In the genomic region with DNA sequence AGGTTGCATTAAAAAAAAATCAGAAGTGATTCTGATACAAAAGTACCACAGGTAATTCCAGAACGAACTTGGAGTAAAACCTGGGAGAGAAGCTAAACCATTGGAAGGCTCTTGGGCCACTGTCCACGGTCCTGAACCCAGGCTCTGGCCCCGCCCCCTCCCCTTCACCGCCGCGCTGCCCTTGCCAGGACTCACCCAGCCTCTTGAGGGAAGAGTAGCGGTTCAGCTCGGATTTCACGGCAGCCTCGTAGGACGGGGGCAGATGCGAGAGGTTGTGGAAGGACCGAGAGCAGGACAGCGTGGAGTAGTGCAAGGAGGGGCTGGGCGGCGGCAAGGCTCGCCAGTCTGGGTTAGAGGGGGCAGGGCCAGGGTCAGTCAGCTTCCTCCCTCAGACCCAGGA, we compare ENCODE assay signal across 1 cellular context.
A peak's percentile ranks its signal among the peaks of the same experiment; 100 is the strongest.
TF ChIP-seq lines count a peak whose summit lies in the region.

No MANE protein-coding gene starts in this region.

TF ChIP-seq in HepG2, 621 proteins besides CTCF, POLR2A, EP300 and RAD21 (continued from another document and continues in another):
- TF ChIP-seq KLF13 (CRISPR knock-in tag; IDR thresholded peaks at IDR 0.05) (no peak), MTA1 (CRISPR knock-in tag; IDR thresholded peaks at IDR 0.05; ENCODE audit: borderline replicate concordance) (no peak), ZSCAN22 (CRISPR knock-in tag; IDR thresholded peaks at IDR 0.05) (0 out of 2 replicates have a peak, but pooled peaks have one; percentile 32), KDM5B (CRISPR knock-in tag; IDR thresholded peaks at IDR 0.05; ENCODE audit: borderline replicate concordance) (peak; percentile 31; the same call in 1 of the 2 replicates), ZNF660 (CRISPR knock-in tag; IDR thresholded peaks at IDR 0.05; ENCODE audit: borderline replicate concordance, low read depth) (no peak), CBX5 (CRISPR knock-in tag; IDR thresholded peaks at IDR 0.05; ENCODE audit: borderline replicate concordance) (no peak), MIXL1 (CRISPR knock-in tag; IDR thresholded peaks at IDR 0.05) (peak; percentile 50; the same call in 1 of the 2 replicates), ZNF550 (CRISPR knock-in tag; IDR thresholded peaks at IDR 0.05; ENCODE audit: borderline replicate concordance) (no peak), ZNF263 (CRISPR knock-in tag; IDR thresholded peaks at IDR 0.05) (no peak), ZNF879 (CRISPR knock-in tag; IDR thresholded peaks at IDR 0.05) (no peak), MED13 (CRISPR knock-in tag; IDR thresholded peaks at IDR 0.05) (no peak), PAF1 (CRISPR knock-in tag; IDR thresholded peaks at IDR 0.05) (no peak), NFIB (CRISPR knock-in tag; IDR thresholded peaks at IDR 0.05; ENCODE audit: borderline replicate concordance) (no peak), DNMT1 (CRISPR knock-in tag; IDR thresholded peaks at IDR 0.05) (no peak), ZNF768 (CRISPR knock-in tag; IDR thresholded peaks at IDR 0.05) (peak; percentile 20; the same call in 1 of the 2 replicates), CAMTA2 (CRISPR knock-in tag; IDR thresholded peaks at IDR 0.05; ENCODE audit: borderline replicate concordance) (no peak), RFXANK (CRISPR knock-in tag; IDR thresholded peaks at IDR 0.05) (no peak), NR2F2 (IDR thresholded peaks at IDR 0.05; ENCODE audit: borderline replicate concordance, low read depth) (no peak), GZF1 (CRISPR knock-in tag; IDR thresholded peaks at IDR 0.05) (0 out of 2 replicates have a peak, but pooled peaks have one; percentile 56), GFI1 (CRISPR knock-in tag; IDR thresholded peaks at IDR 0.05; ENCODE audit: borderline replicate concordance) (0 out of 2 replicates have a peak, but pooled peaks have one; percentile 21), NFIC (IDR thresholded peaks at IDR 0.05; ENCODE audit: low read length) (no peak), FOXP1 (IDR thresholded peaks at IDR 0.05) (no peak), FOXP1 (CRISPR knock-in tag; IDR thresholded peaks at IDR 0.05) (no peak), KAT2B (IDR thresholded peaks at IDR 0.05; ENCODE audit: borderline replicate concordance, low read depth, low read length) (no peak), ZNF30 (CRISPR knock-in tag; IDR thresholded peaks at IDR 0.05) (no peak), ZFAT (CRISPR knock-in tag; conservative IDR thresholded peaks at IDR 0.05) (no peak), TBL1XR1 (IDR thresholded peaks at IDR 0.05; ENCODE audit: borderline replicate concordance, low read length, partially characterized antibody) (no peak), U2AF1 (optimal IDR thresholded peaks at IDR 0.05; ENCODE audit: low read depth, low read length) (no peak), MXD4 (CRISPR knock-in tag; IDR thresholded peaks at IDR 0.05) (peak; percentile 55; the same call in 1 of the 2 replicates), ZNF234 (CRISPR knock-in tag; conservative IDR thresholded peaks at IDR 0.05) (no peak), ZNF17 (CRISPR knock-in tag; IDR thresholded peaks at IDR 0.05) (no peak), NFE2 (CRISPR knock-in tag; IDR thresholded peaks at IDR 0.05) (no peak), TSC22D2 (CRISPR knock-in tag; IDR thresholded peaks at IDR 0.05; ENCODE audit: borderline replicate concordance) (peak; percentile 88; the same call in 1 of the 2 replicates), ZNF674 (CRISPR knock-in tag; IDR thresholded peaks at IDR 0.05; ENCODE audit: low read depth) (no peak), KDM3A (CRISPR knock-in tag; IDR thresholded peaks at IDR 0.05; ENCODE audit: low read depth) (no peak), SP2 (CRISPR knock-in tag; IDR thresholded peaks at IDR 0.05) (no peak), RXRB (CRISPR knock-in tag; IDR thresholded peaks at IDR 0.05; ENCODE audit: borderline replicate concordance) (peak; percentile 66), MEIS1 (CRISPR knock-in tag; IDR thresholded peaks at IDR 0.05; ENCODE audit: borderline replicate concordance) (no peak), CC2D1A (CRISPR knock-in tag; IDR thresholded peaks at IDR 0.05) (no peak), IRF2 (CRISPR knock-in tag; IDR thresholded peaks at IDR 0.05) (peak; percentile 64; the same call in 1 of the 2 replicates), TCF7 (IDR thresholded peaks at IDR 0.05; ENCODE audit: low read depth) (no peak), HHEX (CRISPR knock-in tag; IDR thresholded peaks at IDR 0.05) (no peak), PRMT3 (CRISPR knock-in tag; IDR thresholded peaks at IDR 0.05; ENCODE audit: borderline replicate concordance, low read depth) (peak; percentile 67; the same call in 1 of the 2 replicates), SPEN (CRISPR knock-in tag; IDR thresholded peaks at IDR 0.05; ENCODE audit: low read depth) (0 out of 2 replicates have a peak, but pooled peaks have one; percentile 25), KLF16 (CRISPR knock-in tag; IDR thresholded peaks at IDR 0.05) (peak in 1 of 2 experiments; percentile 89; a peak in 2 of 4 replicates), DNMT3B (CRISPR knock-in tag; conservative IDR thresholded peaks at IDR 0.05) (peak; percentile 77; the same call in 1 of the 2 replicates), ZBTB1 (CRISPR knock-in tag; IDR thresholded peaks at IDR 0.05; ENCODE audit: borderline replicate concordance) (no peak; the same call in 1 of the 2 replicates), TAF15 (IDR thresholded peaks at IDR 0.05; ENCODE audit: low read depth, low read length, poor library complexity, severe bottlenecking) (no peak)
- TF ChIP-seq, protein P1, sequence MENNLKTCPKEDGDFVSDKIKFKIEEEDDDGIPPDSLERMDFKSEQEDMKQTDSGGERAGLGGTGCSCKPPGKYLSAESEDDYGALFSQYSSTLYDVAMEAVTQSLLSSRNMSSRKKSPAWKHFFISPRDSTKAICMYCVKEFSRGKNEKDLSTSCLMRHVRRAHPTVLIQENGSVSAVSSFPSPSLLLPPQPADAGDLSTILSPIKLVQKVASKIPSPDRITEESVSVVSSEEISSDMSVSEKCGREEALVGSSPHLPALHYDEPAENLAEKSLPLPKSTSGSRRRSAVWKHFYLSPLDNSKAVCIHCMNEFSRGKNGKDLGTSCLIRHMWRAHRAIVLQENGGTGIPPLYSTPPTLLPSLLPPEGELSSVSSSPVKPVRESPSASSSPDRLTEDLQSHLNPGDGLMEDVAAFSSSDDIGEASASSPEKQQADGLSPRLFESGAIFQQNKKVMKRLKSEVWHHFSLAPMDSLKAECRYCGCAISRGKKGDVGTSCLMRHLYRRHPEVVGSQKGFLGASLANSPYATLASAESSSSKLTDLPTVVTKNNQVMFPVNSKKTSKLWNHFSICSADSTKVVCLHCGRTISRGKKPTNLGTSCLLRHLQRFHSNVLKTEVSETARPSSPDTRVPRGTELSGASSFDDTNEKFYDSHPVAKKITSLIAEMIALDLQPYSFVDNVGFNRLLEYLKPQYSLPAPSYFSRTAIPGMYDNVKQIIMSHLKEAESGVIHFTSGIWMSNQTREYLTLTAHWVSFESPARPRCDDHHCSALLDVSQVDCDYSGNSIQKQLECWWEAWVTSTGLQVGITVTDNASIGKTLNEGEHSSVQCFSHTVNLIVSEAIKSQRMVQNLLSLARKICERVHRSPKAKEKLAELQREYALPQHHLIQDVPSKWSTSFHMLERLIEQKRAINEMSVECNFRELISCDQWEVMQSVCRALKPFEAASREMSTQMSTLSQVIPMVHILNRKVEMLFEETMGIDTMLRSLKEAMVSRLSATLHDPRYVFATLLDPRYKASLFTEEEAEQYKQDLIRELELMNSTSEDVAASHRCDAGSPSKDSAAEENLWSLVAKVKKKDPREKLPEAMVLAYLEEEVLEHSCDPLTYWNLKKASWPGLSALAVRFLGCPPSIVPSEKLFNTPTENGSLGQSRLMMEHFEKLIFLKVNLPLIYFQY (CRISPR knock-in tag; IDR thresholded peaks at IDR 0.05; ENCODE audit: borderline replicate concordance) = 0 out of 2 replicates have a peak, but pooled peaks have one; percentile 45
- TF ChIP-seq, protein P2, sequence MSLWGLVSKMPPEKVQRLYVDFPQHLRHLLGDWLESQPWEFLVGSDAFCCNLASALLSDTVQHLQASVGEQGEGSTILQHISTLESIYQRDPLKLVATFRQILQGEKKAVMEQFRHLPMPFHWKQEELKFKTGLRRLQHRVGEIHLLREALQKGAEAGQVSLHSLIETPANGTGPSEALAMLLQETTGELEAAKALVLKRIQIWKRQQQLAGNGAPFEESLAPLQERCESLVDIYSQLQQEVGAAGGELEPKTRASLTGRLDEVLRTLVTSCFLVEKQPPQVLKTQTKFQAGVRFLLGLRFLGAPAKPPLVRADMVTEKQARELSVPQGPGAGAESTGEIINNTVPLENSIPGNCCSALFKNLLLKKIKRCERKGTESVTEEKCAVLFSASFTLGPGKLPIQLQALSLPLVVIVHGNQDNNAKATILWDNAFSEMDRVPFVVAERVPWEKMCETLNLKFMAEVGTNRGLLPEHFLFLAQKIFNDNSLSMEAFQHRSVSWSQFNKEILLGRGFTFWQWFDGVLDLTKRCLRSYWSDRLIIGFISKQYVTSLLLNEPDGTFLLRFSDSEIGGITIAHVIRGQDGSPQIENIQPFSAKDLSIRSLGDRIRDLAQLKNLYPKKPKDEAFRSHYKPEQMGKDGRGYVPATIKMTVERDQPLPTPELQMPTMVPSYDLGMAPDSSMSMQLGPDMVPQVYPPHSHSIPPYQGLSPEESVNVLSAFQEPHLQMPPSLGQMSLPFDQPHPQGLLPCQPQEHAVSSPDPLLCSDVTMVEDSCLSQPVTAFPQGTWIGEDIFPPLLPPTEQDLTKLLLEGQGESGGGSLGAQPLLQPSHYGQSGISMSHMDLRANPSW (CRISPR knock-in tag; IDR thresholded peaks at IDR 0.05; ENCODE audit: borderline replicate concordance) = no peak
- TF ChIP-seq, protein P3, sequence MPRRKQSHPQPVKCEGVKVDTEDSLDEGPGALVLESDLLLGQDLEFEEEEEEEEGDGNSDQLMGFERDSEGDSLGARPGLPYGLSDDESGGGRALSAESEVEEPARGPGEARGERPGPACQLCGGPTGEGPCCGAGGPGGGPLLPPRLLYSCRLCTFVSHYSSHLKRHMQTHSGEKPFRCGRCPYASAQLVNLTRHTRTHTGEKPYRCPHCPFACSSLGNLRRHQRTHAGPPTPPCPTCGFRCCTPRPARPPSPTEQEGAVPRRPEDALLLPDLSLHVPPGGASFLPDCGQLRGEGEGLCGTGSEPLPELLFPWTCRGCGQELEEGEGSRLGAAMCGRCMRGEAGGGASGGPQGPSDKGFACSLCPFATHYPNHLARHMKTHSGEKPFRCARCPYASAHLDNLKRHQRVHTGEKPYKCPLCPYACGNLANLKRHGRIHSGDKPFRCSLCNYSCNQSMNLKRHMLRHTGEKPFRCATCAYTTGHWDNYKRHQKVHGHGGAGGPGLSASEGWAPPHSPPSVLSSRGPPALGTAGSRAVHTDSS (CRISPR knock-in tag; conservative IDR thresholded peaks at IDR 0.05) = no peak
- TF ChIP-seq, protein P4, sequence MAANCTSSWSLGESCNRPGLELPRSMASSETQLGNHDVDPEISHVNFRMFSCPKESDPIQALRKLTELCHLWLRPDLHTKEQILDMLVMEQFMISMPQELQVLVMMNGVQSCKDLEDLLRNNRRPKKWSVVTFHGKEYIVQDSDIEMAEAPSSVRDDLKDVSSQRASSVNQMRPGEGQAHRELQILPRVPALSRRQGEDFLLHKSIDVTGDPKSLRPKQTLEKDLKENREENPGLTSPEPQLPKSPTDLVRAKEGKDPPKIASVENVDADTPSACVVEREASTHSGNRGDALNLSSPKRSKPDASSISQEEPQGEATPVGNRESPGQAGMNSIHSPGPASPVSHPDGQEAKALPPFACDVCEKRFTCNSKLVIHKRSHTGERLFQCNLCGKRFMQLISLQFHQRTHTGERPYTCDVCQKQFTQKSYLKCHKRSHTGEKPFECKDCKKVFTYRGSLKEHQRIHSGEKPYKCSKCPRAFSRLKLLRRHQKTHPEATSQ (CRISPR knock-in tag; IDR thresholded peaks at IDR 0.05; ENCODE audit: borderline replicate concordance) = no peak
- TF ChIP-seq, protein P5, sequence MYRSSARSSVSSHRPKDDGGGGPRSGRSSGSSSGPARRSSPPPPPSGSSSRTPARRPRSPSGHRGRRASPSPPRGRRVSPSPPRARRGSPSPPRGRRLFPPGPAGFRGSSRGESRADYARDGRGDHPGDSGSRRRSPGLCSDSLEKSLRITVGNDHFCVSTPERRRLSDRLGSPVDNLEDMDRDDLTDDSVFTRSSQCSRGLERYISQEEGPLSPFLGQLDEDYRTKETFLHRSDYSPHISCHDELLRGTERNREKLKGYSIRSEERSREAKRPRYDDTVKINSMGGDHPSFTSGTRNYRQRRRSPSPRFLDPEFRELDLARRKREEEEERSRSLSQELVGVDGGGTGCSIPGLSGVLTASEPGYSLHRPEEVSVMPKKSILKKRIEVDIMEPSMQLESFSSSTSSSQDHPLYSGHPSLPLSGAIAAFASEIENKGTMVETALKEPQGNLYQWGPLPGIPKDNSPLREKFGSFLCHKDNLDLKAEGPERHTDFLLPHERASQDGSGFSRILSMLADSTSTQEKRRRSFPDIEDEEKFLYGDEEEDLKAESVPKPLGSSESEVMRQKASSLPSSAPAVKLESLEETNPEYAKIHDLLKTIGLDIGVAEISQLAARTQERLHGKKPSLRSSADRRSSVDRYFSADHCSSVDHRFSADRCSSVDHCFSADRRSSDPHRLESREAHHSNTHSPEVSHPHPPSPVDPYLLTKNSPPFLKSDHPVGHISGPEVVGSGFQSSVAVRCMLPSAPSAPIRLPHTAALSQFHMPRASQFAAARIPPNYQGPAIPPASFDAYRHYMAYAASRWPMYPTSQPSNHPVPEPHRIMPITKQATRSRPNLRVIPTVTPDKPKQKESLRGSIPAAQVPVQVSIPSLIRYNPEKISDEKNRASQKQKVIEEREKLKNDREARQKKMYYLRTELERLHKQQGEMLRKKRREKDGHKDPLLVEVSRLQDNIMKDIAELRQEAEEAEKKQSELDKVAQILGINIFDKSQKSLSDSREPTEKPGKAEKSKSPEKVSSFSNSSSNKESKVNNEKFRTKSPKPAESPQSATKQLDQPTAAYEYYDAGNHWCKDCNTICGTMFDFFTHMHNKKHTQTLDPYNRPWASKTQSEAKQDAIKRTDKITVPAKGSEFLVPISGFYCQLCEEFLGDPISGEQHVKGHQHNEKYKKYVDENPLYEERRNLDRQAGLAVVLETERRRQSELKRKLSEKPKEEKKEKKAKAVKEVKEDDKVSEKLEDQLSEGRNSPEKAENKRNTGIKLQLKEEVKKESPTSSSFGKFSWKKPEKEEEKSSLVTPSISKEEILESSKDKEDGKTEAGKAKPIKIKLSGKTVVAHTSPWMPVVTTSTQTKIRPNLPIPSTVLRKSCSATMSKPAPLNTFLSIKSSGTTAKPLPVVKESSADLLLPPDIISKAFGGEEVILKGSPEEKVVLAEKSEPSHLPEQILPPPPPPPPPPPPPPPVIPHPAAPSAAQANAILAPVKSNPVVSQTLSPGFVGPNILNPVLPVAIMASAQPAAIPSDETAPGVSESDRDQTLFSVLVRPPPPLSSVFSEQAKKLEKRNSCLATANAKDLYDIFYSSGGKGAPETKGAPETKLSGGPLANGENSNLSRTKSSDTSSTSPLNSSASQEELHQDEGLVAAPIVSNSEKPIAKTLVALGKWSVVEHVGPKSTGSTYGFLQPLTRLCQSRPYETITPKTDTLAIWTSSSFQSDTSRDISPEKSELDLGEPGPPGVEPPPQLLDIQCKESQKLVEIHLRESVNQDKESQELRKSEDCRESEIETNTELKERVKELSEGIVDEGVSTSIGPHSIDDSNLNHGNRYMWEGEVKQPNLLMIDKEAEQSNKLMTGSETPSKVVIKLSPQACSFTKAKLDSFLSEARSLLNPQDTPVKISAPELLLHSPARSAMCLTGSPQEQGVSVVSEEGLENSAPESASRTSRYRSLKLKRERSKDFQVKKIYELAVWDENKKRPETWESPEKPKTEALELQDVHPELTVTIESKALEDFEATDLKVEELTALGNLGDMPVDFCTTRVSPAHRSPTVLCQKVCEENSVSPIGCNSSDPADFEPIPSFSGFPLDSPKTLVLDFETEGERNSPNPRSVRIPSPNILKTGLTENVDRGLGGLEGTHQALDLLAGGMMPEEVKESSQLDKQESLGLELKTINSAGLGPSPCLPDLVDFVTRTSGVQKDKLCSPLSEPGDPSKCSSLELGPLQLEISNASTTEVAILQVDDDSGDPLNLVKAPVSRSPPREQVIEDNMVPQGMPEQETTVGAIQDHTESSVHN (CRISPR knock-in tag; IDR thresholded peaks at IDR 0.05) = no peak
